Comparison of ENCODE assay signal across 26 cellular contexts in the genomic region with DNA sequence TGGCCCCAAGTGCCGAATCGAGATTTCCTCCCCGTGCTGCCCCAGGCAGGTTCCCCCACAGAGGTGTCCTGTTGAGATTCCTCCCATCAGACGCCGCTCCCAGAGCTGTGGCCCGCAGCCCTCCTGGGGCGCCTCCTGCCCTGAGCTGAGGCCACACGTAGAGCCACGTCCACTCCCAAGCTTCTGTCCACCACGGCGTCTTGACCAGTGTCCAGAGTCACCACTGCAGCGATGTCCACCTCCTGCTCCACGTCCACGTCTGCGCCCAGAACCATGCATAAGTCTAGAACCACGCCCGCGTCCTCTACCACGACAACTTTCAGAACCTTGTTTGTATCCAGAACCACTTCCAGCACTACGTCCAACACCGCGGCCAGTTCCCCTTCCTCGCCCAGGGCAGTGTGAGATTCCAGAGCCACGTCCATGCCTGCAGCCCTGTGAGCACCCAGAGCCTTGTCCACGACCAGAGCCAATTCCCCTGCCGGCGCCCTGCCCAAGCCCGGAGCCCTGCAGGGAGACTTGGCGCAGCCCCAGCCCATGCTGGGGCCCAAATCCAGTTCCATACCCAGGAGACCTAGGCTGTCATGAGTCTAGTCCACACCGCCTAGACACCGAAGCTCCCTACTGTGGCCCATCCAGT. TPM values are rescaled to one million over a fixed set of nuclear protein-coding genes. Genes with fewer than 3 reads are reported as not detected.
A peak's percentile ranks its signal among the peaks of the same experiment; 100 is the strongest.
DNase-seq lines count a peak whose midpoint lies in the region; ATAC-seq, FAIRE-seq and TF ChIP-seq lines count a peak whose summit lies in the region.
"Had no signal": no experiment of that assay in that cellular context is flagged by ENCODE, and none has a peak within 500 bp of the region (broad histone marks: within the 10 kb centered on the region; RNA-seq: fewer than 3 reads in every experiment).

No MANE protein-coding gene starts in this region.

- H3K27ac ChIP-seq in breast epithelium (no peak overlapping the region), mammary epithelial cell (ENCODE audit: insufficient read depth, low read depth, low read length) (peak overlapping the region; percentile 58), kidney (ENCODE audit: low read depth in 2 of 2, low read length in 2 of 2) (no peak overlapping the region), aorta (ENCODE audit: low read depth in 1 of 2, low read length in 2 of 2) (no peak overlapping the region)
- H3K27ac ChIP-seq: GM23248, HL-60 had no signal

- peak overlapping the region; percentile 17 for H3K4me3 Mint-ChIP-seq in MCF 10A (ENCODE audit: unreplicated experiment)
- H3K4me3 Mint-ChIP-seq in activated naive CD8-positive, alpha-beta T cell treated with anti-CD3 and anti-CD28 coated beads, Interleukin-2, amount 50 U/mL, for 24 hours: no peak overlapping the region
- H3K4me3 Mint-ChIP-seq: CD8-positive, alpha-beta memory T cell had no signal

- no peaks in the 10 kb centered on the region for H3K9me3 Mint-ChIP-seq in MCF 10A (ENCODE audit: unreplicated experiment)
- no peaks in the 10 kb centered on the region for H3K9me3 Mint-ChIP-seq in activated naive CD8-positive, alpha-beta T cell treated with anti-CD3 and anti-CD28 coated beads, Interleukin-2, amount 50 U/mL, for 24 hours
- H3K9me3 Mint-ChIP-seq: CD8-positive, alpha-beta memory T cell had no signal

- H3K27me3 ChIP-seq in breast epithelium: no peaks in the 10 kb centered on the region
- no peaks in the 10 kb centered on the region for H3K27me3 ChIP-seq in mammary epithelial cell (ENCODE audit: insufficient read depth, low read length)
- H3K27me3 ChIP-seq in aorta (ENCODE audit: control insufficient read depth in 1 of 2, insufficient read depth in 2 of 2, low read length in 1 of 2): no peaks in the 10 kb centered on the region
- H3K27me3 ChIP-seq: BE2C had no signal

- dilution Hi-C loops in mammary epithelial cell (cut with HindIII; ENCODE audit: low sequenced_read_pairs): no loop called here

- H3K27me3 Mint-ChIP-seq in MCF 10A (ENCODE audit: insufficient read depth, unreplicated experiment): no peaks in the 10 kb centered on the region
- H3K27me3 Mint-ChIP-seq in activated naive CD8-positive, alpha-beta T cell treated with anti-CD3 and anti-CD28 coated beads, Interleukin-2, amount 50 U/mL, for 24 hours: peaks cover 14% of the 10 kb centered on the region

- intact Hi-C loops in MCF 10A (cut with micrococcal nuclease) (loop anchor here (10.0 kb wide), 1 partner anchor 434 kb away; no protein-coding TSS in a partner anchor), breast epithelium (cut with DNase I; ENCODE audit: low total_unique reads) (no loop called here), mammary epithelial cell (cut with micrococcal nuclease) (loop anchor here (10.0 kb wide), 1 partner anchor 274 kb away; a partner anchor contains a TSS), kidney (cut with DNase I) (no loop called here), aorta (cut with DNase I) (no loop called here)

- no peaks in the 10 kb centered on the region for H3K79me2 ChIP-seq in mammary epithelial cell (ENCODE audit: insufficient read depth, low read length)

- 90% methylated on average over 28 of the region's 31 CpGs for WGBS in mammary epithelial cell (ENCODE audit: low coverage, missing lambda C conversion rate)
- WGBS in aorta, 2 donors: 88 to 90% methylated on average over 31 of the region's 31 CpGs

- H4K20me1 ChIP-seq in mammary epithelial cell (ENCODE audit: insufficient read depth, low read length): no peaks in the 10 kb centered on the region

- H3K36me3 ChIP-seq in breast epithelium (no peaks in the 10 kb centered on the region), mammary epithelial cell (ENCODE audit: insufficient read depth, low read length) (no peaks in the 10 kb centered on the region), kidney (ENCODE audit: control insufficient read depth in 1 of 2, insufficient read depth in 2 of 2, low read length in 2 of 2) (no peaks in the 10 kb centered on the region), aorta (ENCODE audit: control insufficient read depth in 1 of 2, insufficient read depth in 2 of 2, low read length in 1 of 2) (no peaks in the 10 kb centered on the region)
- H3K36me3 ChIP-seq: BE2C, HAP-1 had no signal

- H3K27ac Mint-ChIP-seq in MCF 10A (ENCODE audit: low read depth, unreplicated experiment): peak overlapping the region; percentile 31
- no peak overlapping the region for H3K27ac Mint-ChIP-seq in activated naive CD8-positive, alpha-beta T cell treated with anti-CD3 and anti-CD28 coated beads, Interleukin-2, amount 50 U/mL, for 24 hours
- H3K27ac Mint-ChIP-seq: CD8-positive, alpha-beta memory T cell had no signal

- POLR2A ChIA-PET in MCF 10A (lab: Yijun Ruan, JAX): interaction anchor here (0.5 to 1.4 kb wide), 3 partner anchors 9 to 457 kb away, joined by 4 read pairs; a partner anchor contains a TSS

- no peak for FAIRE-seq in kidney (lab: Jason Lieb, UNC)
- FAIRE-seq: A204.1, GM12878, GM19239 had no signal

- no TSS peak for BruUV-seq in MCF 10A (replicated peaks; lab: Mats Ljungman, UMichigan)
- BruUV-seq in mammary epithelial cell (replicated peaks; lab: Mats Ljungman, UMichigan): no TSS peak

- H3K4me3 ChIP-seq in breast epithelium (no peak overlapping the region), mammary epithelial cell (replicated peaks in 1 of 3; ENCODE audit: insufficient read depth in 1 of 3, low read depth in 2 of 3, low read length in 3 of 3) (no peak overlapping the region), kidney (ENCODE audit: low read length in 2 of 2) (no peak overlapping the region), aorta (ENCODE audit: low read length in 2 of 2) (no peak overlapping the region)
- H3K4me3 ChIP-seq: GM12878, GM23248, HAP-1 had no signal

- no peaks in the 10 kb centered on the region for H3K36me3 Mint-ChIP-seq in MCF 10A (ENCODE audit: insufficient read depth, unreplicated experiment)
- H3K36me3 Mint-ChIP-seq in activated naive CD8-positive, alpha-beta T cell treated with anti-CD3 and anti-CD28 coated beads, Interleukin-2, amount 50 U/mL, for 24 hours (ENCODE audit: low read depth): no peaks in the 10 kb centered on the region
- H3K36me3 Mint-ChIP-seq: CD4-positive, CD25-positive, alpha-beta regulatory T cell; CD8-positive, alpha-beta memory T cell had no signal

- peak; percentile 13 for ATAC-seq in aorta (ENCODE audit: low FRiP score)
- ATAC-seq in activated naive CD8-positive, alpha-beta T cell treated with anti-CD3 and anti-CD28 coated beads, Interleukin-2, amount 50 U/mL, for 24 hours: no peak
- ATAC-seq in GM18867 (IDR thresholded peaks at IDR 0.05; ENCODE audit: unreplicated experiment): no peak
- ATAC-seq: GM12878 had no signal

- H3K4me1 Mint-ChIP-seq in MCF 10A (ENCODE audit: insufficient read depth, unreplicated experiment): peaks cover 41% of the 10 kb centered on the region
- no peaks in the 10 kb centered on the region for H3K4me1 Mint-ChIP-seq in activated naive CD8-positive, alpha-beta T cell treated with anti-CD3 and anti-CD28 coated beads, Interleukin-2, amount 50 U/mL, for 24 hours
- H3K4me1 Mint-ChIP-seq: CD4-positive, CD25-positive, alpha-beta regulatory T cell; CD8-positive, alpha-beta memory T cell had no signal

- TF ChIP-seq CTCF in MCF 10A (IDR thresholded peaks at IDR 0.05; ENCODE audit: unreplicated experiment) (no peak), breast epithelium (IDR thresholded peaks at IDR 0.05) (no peak), mammary epithelial cell (conservative IDR thresholded peaks at IDR 0.05 in 1 of 2, IDR thresholded peaks at IDR 0.05 in 1 of 2; ENCODE audit: extremely low read depth in 1 of 2, insufficient read depth in 1 of 2, low read depth in 1 of 2, low read length in 2 of 2) (no peak), kidney (IDR thresholded peaks at IDR 0.05; ENCODE audit: borderline replicate concordance, extremely low read depth, insufficient read depth) (no peak)

- CTCF ChIA-PET in MCF 10A (lab: Yijun Ruan, JAX): interaction anchor here (0.6 to 4.6 kb wide), 9 partner anchors 25 to 872 kb away, joined by 3 to 57 read pairs (median 4); no protein-coding TSS in a partner anchor
- CTCF ChIA-PET in mammary epithelial cell (lab: Charles Lee; ENCODE audit: low non-redundant PET): no interaction called here

- H3K9ac ChIP-seq in mammary epithelial cell (ENCODE audit: insufficient read depth, low read length) (no peak overlapping the region), kidney (ENCODE audit: low read length in 2 of 2) (no peak overlapping the region)
- H3K9ac ChIP-seq: GM23248 had no signal

- no peaks in the 10 kb centered on the region for H3K9me3 ChIP-seq in breast epithelium
- no peaks in the 10 kb centered on the region for H3K9me3 ChIP-seq in mammary epithelial cell (replicated peaks; ENCODE audit: insufficient read depth, low read length)
- no peaks in the 10 kb centered on the region for H3K9me3 ChIP-seq in kidney (ENCODE audit: control insufficient read depth in 1 of 2, low read length in 2 of 2)
- no peaks in the 10 kb centered on the region for H3K9me3 ChIP-seq in aorta (ENCODE audit: control insufficient read depth, low read length)
- H3K9me3 ChIP-seq: BE2C, HAP-1 had no signal

- no peak overlapping the region for H3K4me2 ChIP-seq in mammary epithelial cell (ENCODE audit: insufficient read depth, low read depth, low read length)

- no peak overlapping the region for H2AFZ ChIP-seq in mammary epithelial cell (ENCODE audit: low read depth, low read length)

- TF ChIP-seq POLR2A in breast epithelium (IDR thresholded peaks at IDR 0.05): no peak

- in situ Hi-C loops in mammary epithelial cell (cut with MboI; ENCODE audit: low sequenced_read_pairs in 2 of 2): no loop called here

- no peaks in the 10 kb centered on the region for H3K4me1 ChIP-seq in breast epithelium
- H3K4me1 ChIP-seq in mammary epithelial cell (ENCODE audit: insufficient read depth, low read length): peaks cover 56% of the 10 kb centered on the region
- no peaks in the 10 kb centered on the region for H3K4me1 ChIP-seq in kidney (ENCODE audit: control insufficient read depth in 1 of 2, insufficient read depth in 1 of 2, low read depth in 1 of 2, low read length in 2 of 2)
- H3K4me1 ChIP-seq in aorta (ENCODE audit: control insufficient read depth in 1 of 2, insufficient read depth in 2 of 2, low read length in 2 of 2): no peaks in the 10 kb centered on the region
- H3K4me1 ChIP-seq: BE2C, HAP-1 had no signal

- DNase-seq in MCF 10A (ENCODE audit: unreplicated experiment) (no peak), breast epithelium (ENCODE audit: low spot score in 2 of 2) (no peak), mammary epithelial cell (no peak), kidney (peak; percentile 51), aorta (no peak)
- DNase-seq in activated naive CD8-positive, alpha-beta T cell treated with anti-CD3 and anti-CD28 coated beads, Interleukin-2, amount 50 U/mL, for 24 hours: no peak
- DNase-seq: ACHN; BE2C; C1 segment of cervical spinal cord; CD4-positive, CD25-positive, alpha-beta regulatory T cell; CD8-positive, alpha-beta memory T cell; COR-L47; DMS 273 treated with DMSO at 0.1 percent for 48 hours; DMS53; DND-41; EL; GM23248 had no signal

RNA-seq across cellular contexts. Expression of a gene that starts 2.8 kb away (rescaled TPM):
- 0.12 and 0.25 TPM in 2 replicates for total RNA-seq in MCF 10A (2022)
- total RNA-seq in breast epithelium: not detected
- 1 to 10 TPM in 1 of 2 donors, not detected in 1; 1.2 TPM for total RNA-seq in mammary epithelial cell
- polyA plus RNA-seq in mammary epithelial cell: 0.62 TPM
- not detected for polyA minus RNA-seq in mammary epithelial cell
- total RNA-seq in kidney: not detected
- polyA plus RNA-seq in kidney (ENCODE audit: insufficient read depth, low read depth, low replicate concordance): not detected
- not detected for total RNA-seq in aorta
- polyA plus RNA-seq in aorta: not detected
- total RNA-seq: CD4-positive, CD25-positive, alpha-beta regulatory T cell; CD8-positive, alpha-beta memory T cell; G401; GM12878; H4; HT1080 had no signal
- polyA plus RNA-seq: CD4-positive, CD25-positive, alpha-beta regulatory T cell; CD8-positive, alpha-beta memory T cell; GM12878 had no signal

RNA-seq across cellular contexts. Expression of a gene that starts 14.3 kb away (rescaled TPM):
- total RNA-seq in MCF 10A (2022) (not detected in 2 replicates), breast epithelium (not detected), mammary epithelial cell (10 to 100 TPM in 1 of 2 donors, not detected in 1; 10.1 TPM), kidney (not detected), aorta (not detected)
- polyA plus RNA-seq in mammary epithelial cell (1.1 TPM), kidney (ENCODE audit: insufficient read depth, low read depth, low replicate concordance) (not detected), aorta (not detected)
- polyA minus RNA-seq in mammary epithelial cell: not detected
- total RNA-seq: CD4-positive, CD25-positive, alpha-beta regulatory T cell; CD8-positive, alpha-beta memory T cell; G401; GM12878; GM23248; H4; HT1080 had no signal
- polyA plus RNA-seq: CD4-positive, CD25-positive, alpha-beta regulatory T cell; CD8-positive, alpha-beta memory T cell had no signal

RNA-seq across cellular contexts. Expression of a gene that starts 25.4 kb away (rescaled TPM):
- total RNA-seq in MCF 10A (2022) (1.3 and 1.9 TPM in 2 replicates), breast epithelium (not detected), mammary epithelial cell (1 to 10 TPM in 1 of 2 donors, not detected in 1; 2.9 TPM), kidney (not detected), aorta (not detected)
- polyA plus RNA-seq in mammary epithelial cell (3.4 TPM), kidney (ENCODE audit: insufficient read depth, low read depth, low replicate concordance) (not detected), aorta (not detected)
- polyA minus RNA-seq in mammary epithelial cell: not detected
- total RNA-seq: CD4-positive, CD25-positive, alpha-beta regulatory T cell; CD8-positive, alpha-beta memory T cell; G401; GM23248; H4; HT1080 had no signal
- polyA plus RNA-seq: CD4-positive, CD25-positive, alpha-beta regulatory T cell; CD8-positive, alpha-beta memory T cell; GM23248 had no signal

RNA-seq across cellular contexts. Expression of a gene that starts 35.9 kb away (rescaled TPM):
- total RNA-seq in MCF 10A (2022): not detected in 2 replicates
- not detected for total RNA-seq in breast epithelium
- not detected for total RNA-seq in mammary epithelial cell
- not detected for polyA plus RNA-seq in mammary epithelial cell
- polyA minus RNA-seq in mammary epithelial cell: not detected
- not detected for total RNA-seq in kidney
- not detected for polyA plus RNA-seq in kidney (ENCODE audit: insufficient read depth, low read depth, low replicate concordance)
- total RNA-seq in aorta: not detected
- not detected for polyA plus RNA-seq in aorta
- total RNA-seq: CD4-positive, CD25-positive, alpha-beta regulatory T cell; CD8-positive, alpha-beta memory T cell; G401; GM12878; GM23248; H4; HT1080 had no signal
- polyA plus RNA-seq: CD4-positive, CD25-positive, alpha-beta regulatory T cell; CD8-positive, alpha-beta memory T cell; GM12878; GM23248 had no signal

RNA-seq across cellular contexts. Expression of a gene that starts 45.8 kb away (rescaled TPM):
- total RNA-seq in MCF 10A (2022): 1.4 and 1.9 TPM in 2 replicates
- not detected for total RNA-seq in breast epithelium
- 10 to 100 TPM in 1 of 2 donors, not detected in 1; 11.1 TPM for total RNA-seq in mammary epithelial cell
- 25.6 TPM for polyA plus RNA-seq in mammary epithelial cell
- not detected for polyA minus RNA-seq in mammary epithelial cell
- total RNA-seq in kidney: not detected
- polyA plus RNA-seq in kidney (ENCODE audit: insufficient read depth, low read depth, low replicate concordance): not detected
- total RNA-seq in aorta: not detected
- polyA plus RNA-seq in aorta: not detected
- total RNA-seq: CD4-positive, CD25-positive, alpha-beta regulatory T cell; CD8-positive, alpha-beta memory T cell; G401; GM23248; H4; HT1080 had no signal
- polyA plus RNA-seq: CD4-positive, CD25-positive, alpha-beta regulatory T cell; CD8-positive, alpha-beta memory T cell; GM23248 had no signal

Comparison
In these comparisons a context has a peak if more than half of its experiments do, and no peak if none do; other contexts are left out.
1. intact Hi-C loops: an anchor here in MCF 10A (10.0 kb wide) and mammary epithelial cell (10.0 kb wide); none called in breast epithelium, kidney and aorta.